11 cellular contexts compared by ENCODE assay signal in the genomic region with DNA sequence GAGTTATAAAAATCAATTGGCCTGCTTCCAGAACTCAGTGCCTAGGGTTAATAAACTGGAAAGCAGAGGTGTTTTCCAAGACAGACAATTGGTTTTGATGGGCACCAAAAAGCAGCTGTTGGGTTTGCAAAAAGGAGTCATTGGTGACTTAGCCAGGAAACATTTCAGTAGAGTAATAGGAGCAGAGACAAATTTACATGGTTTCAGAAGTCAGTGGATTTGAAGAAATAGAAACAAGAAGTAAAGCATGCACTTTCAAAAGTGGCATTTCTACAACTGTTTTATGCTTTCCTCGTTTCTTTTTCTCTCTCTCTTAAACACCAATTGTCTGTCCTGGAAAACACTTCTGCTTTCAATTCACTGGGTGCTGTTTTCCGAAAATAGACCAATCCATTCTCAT.
DNase-seq lines count a peak whose midpoint lies in the region; ATAC-seq lines count a peak whose summit lies in the region.
"Had no signal": no experiment of that assay in that cellular context is flagged by ENCODE, and none has a peak within 500 bp of the region (broad histone marks: within the 10 kb centered on the region; RNA-seq: fewer than 3 reads in every experiment).

No MANE protein-coding gene starts in this region.

- DNase-seq in HK-2 (ENCODE audit: unreplicated experiment) = no peak
- DNase-seq in naive thymus-derived CD4-positive, alpha-beta T cell = no peak
- DNase-seq in activated effector memory CD4-positive, alpha-beta T cell treated with Interleukin-2 at 50 U/mL for 16 hours = no peak
- no peak for DNase-seq in activated T-cell treated with anti-CD3 and anti-CD28 coated beads, Interleukin-2, amount 50 U/mL, for 72 hours

- H3K4me1 ChIP-seq in naive thymus-derived CD4-positive, alpha-beta T cell (ENCODE audit: control insufficient read depth in 2 of 2, insufficient read depth in 2 of 2, low read length in 2 of 2) = peaks cover 0 to 6% of the 10 kb centered on the region in 2 donors

- ATAC-seq in GM18519 (IDR thresholded peaks at IDR 0.05; ENCODE audit: low FRiP score, unreplicated experiment) (peak; percentile 65), GM21423 (IDR thresholded peaks at IDR 0.05; ENCODE audit: unreplicated experiment) (peak; percentile 80), HG03342 (IDR thresholded peaks at IDR 0.05; ENCODE audit: unreplicated experiment) (peak; percentile 64)
- ATAC-seq in naive thymus-derived CD4-positive, alpha-beta T cell = no peak
- ATAC-seq in activated T-cell treated with anti-CD3 and anti-CD28 coated beads, Interleukin-2, amount 50 U/mL, for 72 hours (replicated peaks in 1 of 2) = no peak

- no peaks in the 10 kb centered on the region for H3K36me3 Mint-ChIP-seq in naive thymus-derived CD4-positive, alpha-beta T cell
- H3K36me3 Mint-ChIP-seq in activated T-cell treated with anti-CD3 and anti-CD28 coated beads, Interleukin-2, amount 50 U/mL, for 72 hours (ENCODE audit: insufficient read depth in 2 of 2) = no peaks in the 10 kb centered on the region

- H3K4me1 Mint-ChIP-seq in naive thymus-derived CD4-positive, alpha-beta T cell = peaks cover 17 to 31% (median 28%) of the 10 kb centered on the region in 7 donors
- H3K4me1 Mint-ChIP-seq in activated T-cell treated with anti-CD3 and anti-CD28 coated beads, Interleukin-2, amount 50 U/mL, for 72 hours (ENCODE audit: low read depth) = peaks cover 30% of the 10 kb centered on the region

- H3K36me3 ChIP-seq in naive thymus-derived CD4-positive, alpha-beta T cell (ENCODE audit: control insufficient read depth in 2 of 3, insufficient read depth in 3 of 3, low read length in 3 of 3) = no peaks in the 10 kb centered on the region
- H3K36me3 ChIP-seq: right atrium auricular region had no signal

- H3K4me3 Mint-ChIP-seq in naive thymus-derived CD4-positive, alpha-beta T cell = no peak overlapping the region
- H3K4me3 Mint-ChIP-seq in activated T-cell treated with anti-CD3 and anti-CD28 coated beads, Interleukin-2, amount 50 U/mL, for 72 hours = no peak overlapping the region

- no peak overlapping the region for H3K27ac Mint-ChIP-seq in naive thymus-derived CD4-positive, alpha-beta T cell
- no peak overlapping the region for H3K27ac Mint-ChIP-seq in activated T-cell treated with anti-CD3 and anti-CD28 coated beads, Interleukin-2, amount 50 U/mL, for 72 hours

- no peak overlapping the region for H3K4me3 ChIP-seq in naive thymus-derived CD4-positive, alpha-beta T cell (ENCODE audit: low read length)
- H3K4me3 ChIP-seq: coronary artery, lung, right atrium auricular region had no signal

- H3K27me3 Mint-ChIP-seq in naive thymus-derived CD4-positive, alpha-beta T cell = no peaks in the 10 kb centered on the region
- no peaks in the 10 kb centered on the region for H3K27me3 Mint-ChIP-seq in activated T-cell treated with anti-CD3 and anti-CD28 coated beads, Interleukin-2, amount 50 U/mL, for 72 hours (ENCODE audit: low read depth)

- no peaks in the 10 kb centered on the region for H3K9me3 Mint-ChIP-seq in naive thymus-derived CD4-positive, alpha-beta T cell
- no peaks in the 10 kb centered on the region for H3K9me3 Mint-ChIP-seq in activated T-cell treated with anti-CD3 and anti-CD28 coated beads, Interleukin-2, amount 50 U/mL, for 72 hours

- peak overlapping the region; percentile 35 for H3K27ac ChIP-seq in cingulate gyrus (ENCODE audit: low read depth, low read length)
- H3K27ac ChIP-seq in naive thymus-derived CD4-positive, alpha-beta T cell (ENCODE audit: low read depth, low read length) = no peak overlapping the region

- POLR2A ChIA-PET in naive thymus-derived CD4-positive, alpha-beta T cell (lab: Charles Lee) = no interaction called here

- intact Hi-C loops in naive thymus-derived CD4-positive, alpha-beta T cell (cut with micrococcal nuclease) = loop anchor here (5.0 kb wide), 4 partner anchors 36 to 161 kb away; partner anchors contain the start of gene GLUL (in 1 of the 2)

- no peaks in the 10 kb centered on the region for H3K9me3 ChIP-seq in naive thymus-derived CD4-positive, alpha-beta T cell (ENCODE audit: control insufficient read depth in 2 of 3, low read length in 3 of 3)
- H3K9me3 ChIP-seq: right atrium auricular region had no signal

- H3K27me3 ChIP-seq in naive thymus-derived CD4-positive, alpha-beta T cell (ENCODE audit: control insufficient read depth in 2 of 2, insufficient read depth in 2 of 2, low read length in 2 of 2) = no peaks in the 10 kb centered on the region
- H3K27me3 ChIP-seq: right atrium auricular region had no signal

- CTCF ChIA-PET in naive thymus-derived CD4-positive, alpha-beta T cell (lab: Charles Lee) = no interaction called here

Comparison
In these comparisons a context has a peak if more than half of its experiments do, and no peak if none do; other contexts are left out.
1. ATAC-seq: peak in GM18519 (single experiment), GM21423 (single experiment) and HG03342 (single experiment); none in naive thymus-derived CD4-positive, alpha-beta T cell (single experiment) and activated T-cell treated with anti-CD3 and anti-CD28 coated beads, Interleukin-2, amount 50 U/mL, for 72 hours (0 of 2).